16 cellular contexts compared by ENCODE assay signal in genomic region chr15:57589276-57590073, GRCh38. TPM values are rescaled to one million over a fixed set of nuclear protein-coding genes. Genes with fewer than 3 reads are reported as not detected.
A peak's percentile ranks its signal among the peaks of the same experiment; 100 is the strongest.
DNase-seq lines count a peak whose midpoint lies in the region; ATAC-seq and TF ChIP-seq lines count a peak whose summit lies in the region.
"Had no signal": no experiment of that assay in that cellular context is flagged by ENCODE, and none has a peak within 500 bp of the region (broad histone marks: within the 10 kb centered on the region; RNA-seq: fewer than 3 reads in every experiment).

No MANE protein-coding gene starts in this region.

- peak overlapping the region; percentile 35 for H3K27ac ChIP-seq in urinary bladder (ENCODE audit: low read depth)
- H3K27ac ChIP-seq: colonic mucosa, prostate gland had no signal

- no peak overlapping the region for H3K4me3 ChIP-seq in urinary bladder (ENCODE audit: low read depth, low read length)
- H3K4me3 ChIP-seq: colonic mucosa, prostate gland had no signal

- TF ChIP-seq CTCF in nephron (IDR thresholded peaks at IDR 0.05; ENCODE audit: unreplicated experiment in 3 of 3) = no peak

- WGBS in urinary bladder = 57% methylated on average over 3 of the region's 3 CpGs

- intact Hi-C loops in dendritic cell treated with granulocyte-macrophage colony-stimulating factor and Interleukin-4, amounts not matched to agents 40 ng/mL and 50 ng/mL, for 4 days (cut with micrococcal nuclease) = loop anchor here (2.0 kb wide), 1 partner anchor 29 kb away; no protein-coding TSS in a partner anchor
- intact Hi-C loops in activated naive CD4-positive, alpha-beta T cell treated with anti-CD3 and anti-CD28 coated beads for 36 hours (cut with micrococcal nuclease) = no loop called here

- no peaks in the 10 kb centered on the region for H3K36me3 ChIP-seq in urinary bladder (ENCODE audit: insufficient read depth)
- H3K36me3 ChIP-seq: colonic mucosa, prostate gland had no signal

- H3K4me1 Mint-ChIP-seq in activated naive CD8-positive, alpha-beta T cell treated with anti-CD3 and anti-CD28 coated beads, Interleukin-2, amount 50 U/mL, for 24 hours = peaks cover 28% of the 10 kb centered on the region
- H3K4me1 Mint-ChIP-seq in activated naive CD8-positive, alpha-beta T cell treated with anti-CD3 and anti-CD28 coated beads for 36 hours = peaks cover 12% of the 10 kb centered on the region
- peaks cover 84% of the 10 kb centered on the region for H3K4me1 Mint-ChIP-seq in dendritic cell treated with granulocyte-macrophage colony-stimulating factor and Interleukin-4, amounts not matched to agents 40 ng/mL and 50 ng/mL, for 4 days (ENCODE audit: low read depth)
- peaks cover 14% of the 10 kb centered on the region for H3K4me1 Mint-ChIP-seq in nephron
- H3K4me1 Mint-ChIP-seq in activated naive CD4-positive, alpha-beta T cell treated with anti-CD3 and anti-CD28 coated beads for 36 hours (ENCODE audit: low read depth) = peaks cover 44% of the 10 kb centered on the region

- H3K9me3 Mint-ChIP-seq in activated naive CD8-positive, alpha-beta T cell treated with anti-CD3 and anti-CD28 coated beads, Interleukin-2, amount 50 U/mL, for 24 hours = no peaks in the 10 kb centered on the region
- H3K9me3 Mint-ChIP-seq in activated naive CD8-positive, alpha-beta T cell treated with anti-CD3 and anti-CD28 coated beads for 36 hours = no peaks in the 10 kb centered on the region
- no peaks in the 10 kb centered on the region for H3K9me3 Mint-ChIP-seq in dendritic cell treated with granulocyte-macrophage colony-stimulating factor and Interleukin-4, amounts not matched to agents 40 ng/mL and 50 ng/mL, for 4 days
- H3K9me3 Mint-ChIP-seq in nephron = no peaks in the 10 kb centered on the region
- H3K9me3 Mint-ChIP-seq in activated naive CD4-positive, alpha-beta T cell treated with anti-CD3 and anti-CD28 coated beads for 36 hours = no peaks in the 10 kb centered on the region
- H3K9me3 Mint-ChIP-seq: activated CD4-positive, alpha-beta memory T cell treated with anti-CD3 and anti-CD28 coated beads, Interleukin-2, amount 10 ng/mL, durations not matched to agents 7 days and 5 days; CD8-positive, alpha-beta T cell had no signal

- CTCF ChIA-PET in activated naive CD4-positive, alpha-beta T cell treated with anti-CD3 and anti-CD28 coated beads for 36 hours (lab: Charles Lee) = interaction anchor here (1.0 to 1.5 kb wide), 2 partner anchors 28 to 271 kb away, joined by 3 to 5 read pairs; no protein-coding TSS in a partner anchor

- no peak for DNase-seq in activated naive CD8-positive, alpha-beta T cell treated with anti-CD3 and anti-CD28 coated beads, Interleukin-2, amount 50 U/mL, for 24 hours
- DNase-seq in activated naive CD8-positive, alpha-beta T cell treated with anti-CD3 and anti-CD28 coated beads for 36 hours = no peak
- no peak for DNase-seq in NCI-H1092 treated with DMSO at 0.1 percent for 48 hours (lab: John Stamatoyannopoulos, UW)
- no peak for DNase-seq in activated naive CD4-positive, alpha-beta T cell treated with anti-CD3 and anti-CD28 coated beads for 36 hours
- DNase-seq in DMS 273 (lab: John Stamatoyannopoulos, UW; ENCODE audit: unreplicated experiment) = no peak
- DNase-seq: activated CD4-positive, alpha-beta memory T cell treated with anti-CD3 and anti-CD28 coated beads, Interleukin-2, amount 10 ng/mL, durations not matched to agents 7 days and 5 days; amniotic stem cell; CD8-positive, alpha-beta T cell; colonic mucosa; NCI-H2081 treated with DMSO at 0.1 percent for 48 hours; NCI-H524 treated with DMSO at 0.1 percent for 48 hours had no signal

- no peaks in the 10 kb centered on the region for H3K36me3 Mint-ChIP-seq in activated naive CD8-positive, alpha-beta T cell treated with anti-CD3 and anti-CD28 coated beads, Interleukin-2, amount 50 U/mL, for 24 hours (ENCODE audit: low read depth)
- no peaks in the 10 kb centered on the region for H3K36me3 Mint-ChIP-seq in activated naive CD8-positive, alpha-beta T cell treated with anti-CD3 and anti-CD28 coated beads for 36 hours
- peaks cover 8% of the 10 kb centered on the region for H3K36me3 Mint-ChIP-seq in dendritic cell treated with granulocyte-macrophage colony-stimulating factor and Interleukin-4, amounts not matched to agents 40 ng/mL and 50 ng/mL, for 4 days (ENCODE audit: low read depth)
- no peaks in the 10 kb centered on the region for H3K36me3 Mint-ChIP-seq in nephron (ENCODE audit: low read depth)
- H3K36me3 Mint-ChIP-seq in activated naive CD4-positive, alpha-beta T cell treated with anti-CD3 and anti-CD28 coated beads for 36 hours (ENCODE audit: low read depth) = no peaks in the 10 kb centered on the region
- H3K36me3 Mint-ChIP-seq: CD8-positive, alpha-beta T cell had no signal

- peaks cover 1% of the 10 kb centered on the region for H3K4me1 ChIP-seq in urinary bladder (ENCODE audit: insufficient read depth)

- H3K27ac Mint-ChIP-seq in activated naive CD8-positive, alpha-beta T cell treated with anti-CD3 and anti-CD28 coated beads, Interleukin-2, amount 50 U/mL, for 24 hours = peak overlapping the region; percentile 53
- H3K27ac Mint-ChIP-seq in activated naive CD8-positive, alpha-beta T cell treated with anti-CD3 and anti-CD28 coated beads for 36 hours = no peak overlapping the region
- H3K27ac Mint-ChIP-seq in dendritic cell treated with granulocyte-macrophage colony-stimulating factor and Interleukin-4, amounts not matched to agents 40 ng/mL and 50 ng/mL, for 4 days = peak overlapping the region; percentile 98
- H3K27ac Mint-ChIP-seq in nephron = peak overlapping the region in 1 of 3 experiments; percentile 22
- H3K27ac Mint-ChIP-seq in activated naive CD4-positive, alpha-beta T cell treated with anti-CD3 and anti-CD28 coated beads for 36 hours = no peak overlapping the region
- H3K27ac Mint-ChIP-seq: activated CD4-positive, alpha-beta memory T cell treated with anti-CD3 and anti-CD28 coated beads, Interleukin-2, amount 10 ng/mL, durations not matched to agents 7 days and 5 days; CD8-positive, alpha-beta T cell had no signal

- H3K27me3 Mint-ChIP-seq in activated naive CD8-positive, alpha-beta T cell treated with anti-CD3 and anti-CD28 coated beads, Interleukin-2, amount 50 U/mL, for 24 hours = peaks cover 28% of the 10 kb centered on the region
- peaks cover 37% of the 10 kb centered on the region for H3K27me3 Mint-ChIP-seq in activated naive CD8-positive, alpha-beta T cell treated with anti-CD3 and anti-CD28 coated beads for 36 hours
- H3K27me3 Mint-ChIP-seq in dendritic cell treated with granulocyte-macrophage colony-stimulating factor and Interleukin-4, amounts not matched to agents 40 ng/mL and 50 ng/mL, for 4 days = peaks cover 19% of the 10 kb centered on the region
- H3K27me3 Mint-ChIP-seq in nephron (ENCODE audit: low read depth) = peaks cover 30% of the 10 kb centered on the region
- H3K27me3 Mint-ChIP-seq in activated naive CD4-positive, alpha-beta T cell treated with anti-CD3 and anti-CD28 coated beads for 36 hours (ENCODE audit: low read depth) = peaks cover 6% of the 10 kb centered on the region

- no peak overlapping the region for H3K4me3 Mint-ChIP-seq in activated naive CD8-positive, alpha-beta T cell treated with anti-CD3 and anti-CD28 coated beads, Interleukin-2, amount 50 U/mL, for 24 hours
- no peak overlapping the region for H3K4me3 Mint-ChIP-seq in activated naive CD8-positive, alpha-beta T cell treated with anti-CD3 and anti-CD28 coated beads for 36 hours
- no peak overlapping the region for H3K4me3 Mint-ChIP-seq in dendritic cell treated with granulocyte-macrophage colony-stimulating factor and Interleukin-4, amounts not matched to agents 40 ng/mL and 50 ng/mL, for 4 days
- H3K4me3 Mint-ChIP-seq in nephron = peak overlapping the region; percentile 42 to 75 (median 71)
- H3K4me3 Mint-ChIP-seq in activated naive CD4-positive, alpha-beta T cell treated with anti-CD3 and anti-CD28 coated beads for 36 hours = no peak overlapping the region
- H3K4me3 Mint-ChIP-seq: activated CD4-positive, alpha-beta memory T cell treated with anti-CD3 and anti-CD28 coated beads, Interleukin-2, amount 10 ng/mL, durations not matched to agents 7 days and 5 days; CD8-positive, alpha-beta T cell had no signal

- ATAC-seq in activated naive CD8-positive, alpha-beta T cell treated with anti-CD3 and anti-CD28 coated beads, Interleukin-2, amount 50 U/mL, for 24 hours = no peak
- ATAC-seq: CD8-positive, alpha-beta T cell; SK-N-SH treated with all-trans-retinoic acid at 6 μM for 48 hours had no signal

RNA-seq across cellular contexts. Expression of gene MYZAP, which starts 2.2 kb away (rescaled TPM):
- total RNA-seq in activated naive CD8-positive, alpha-beta T cell treated with anti-CD3 and anti-CD28 coated beads for 36 hours = not detected
- 19.2 TPM for total RNA-seq in urinary bladder
- 152 TPM for polyA plus RNA-seq in urinary bladder
- total RNA-seq in activated naive CD4-positive, alpha-beta T cell treated with anti-CD3 and anti-CD28 coated beads for 36 hours = under 1 TPM; 0.38 to 0.40 TPM

Comparison
In these comparisons a context has a peak if more than half of its experiments do, and no peak if none do; other contexts are left out.
1. H3K27ac Mint-ChIP-seq: peak in activated naive CD8-positive, alpha-beta T cell treated with anti-CD3 and anti-CD28 coated beads, Interleukin-2, amount 50 U/mL, for 24 hours (single experiment) and dendritic cell treated with granulocyte-macrophage colony-stimulating factor and Interleukin-4, amounts not matched to agents 40 ng/mL and 50 ng/mL, for 4 days (single experiment); none in activated naive CD8-positive, alpha-beta T cell treated with anti-CD3 and anti-CD28 coated beads for 36 hours (single experiment) and activated naive CD4-positive, alpha-beta T cell treated with anti-CD3 and anti-CD28 coated beads for 36 hours (single experiment).
2. H3K4me3 Mint-ChIP-seq: peak in nephron (3 of 3); none in activated naive CD8-positive, alpha-beta T cell treated with anti-CD3 and anti-CD28 coated beads, Interleukin-2, amount 50 U/mL, for 24 hours (single experiment), activated naive CD8-positive, alpha-beta T cell treated with anti-CD3 and anti-CD28 coated beads for 36 hours (single experiment), dendritic cell treated with granulocyte-macrophage colony-stimulating factor and Interleukin-4, amounts not matched to agents 40 ng/mL and 50 ng/mL, for 4 days (single experiment) and activated naive CD4-positive, alpha-beta T cell treated with anti-CD3 and anti-CD28 coated beads for 36 hours (single experiment).
3. RNA of gene MYZAP, which starts 2.2 kb away (total RNA-seq): 19.2 TPM in urinary bladder (single experiment); 0.38 to 0.40 TPM in activated naive CD4-positive, alpha-beta T cell treated with anti-CD3 and anti-CD28 coated beads for 36 hours and not detected in activated naive CD8-positive, alpha-beta T cell treated with anti-CD3 and anti-CD28 coated beads for 36 hours; every median in the first group is over 10 times any median in the second.